38 cellular contexts compared by ENCODE assay signal in genomic region chr4:123469696-123470095, GRCh38.
"Had no signal": no experiment of that assay in that cellular context is flagged by ENCODE, and none has a peak within 500 bp of the region (broad histone marks: within the 10 kb centered on the region; RNA-seq: fewer than 3 reads in every experiment).

No MANE protein-coding gene starts in this region.

- ATAC-seq: activated T-cell treated with anti-CD3 and anti-CD28 coated beads, Interleukin-2, amount 50 U/mL, for 4 hours; activated T-cell treated with anti-CD3 and anti-CD28 coated beads, Interleukin-2, amount 50 U/mL, for 72 hours; body of pancreas had no signal

- H3K4me1 Mint-ChIP-seq: activated naive CD4-positive, alpha-beta T cell treated with anti-CD3 and anti-CD28 coated beads, Interleukin-2, amount 10 ng/mL, durations not matched to agents 7 days and 5 days; activated naive CD4-positive, alpha-beta T cell treated with anti-CD3 and anti-CD28 coated beads, Interleukin-2, amount 50 U/mL, for 24 hours; activated T-helper 17 cell treated with anti-CD3 and anti-CD28 coated beads, Interleukin-2, amount 50 U/mL, for 72 hours; central memory CD8-positive, alpha-beta T cell had no signal

- H3K9me3 ChIP-seq: adrenal gland, ascending aorta, body of pancreas, breast epithelium had no signal

- H3K4me1 ChIP-seq: adrenal gland, ascending aorta, body of pancreas, breast epithelium had no signal

- DNase-seq: activated effector memory CD4-positive, alpha-beta T cell treated with anti-CD3 and anti-CD28 coated beads, Interleukin-2, amount 50 U/mL, for 16 hours; activated effector memory CD4-positive, alpha-beta T cell treated with Interleukin-2 at 50 U/mL for 16 hours; activated gamma-delta T cell; activated gamma-delta T cell treated with Interleukin-2 at 50 U/mL for 16 hours; activated naive CD4-positive, alpha-beta T cell; activated naive CD4-positive, alpha-beta T cell treated with anti-CD3 and anti-CD28 coated beads for 36 hours; activated naive CD4-positive, alpha-beta T cell treated with anti-CD3 and anti-CD28 coated beads, Interleukin-2, amount 10 ng/mL, durations not matched to agents 7 days and 5 days; activated naive CD4-positive, alpha-beta T cell treated with anti-CD3 and anti-CD28 coated beads, Interleukin-2, amount 50 U/mL, for 16 hours; activated naive CD4-positive, alpha-beta T cell treated with Interleukin-2 at 50 U/mL for 16 hours; activated naive CD8-positive, alpha-beta T cell treated with anti-CD3 and anti-CD28 coated beads for 36 hours; activated naive CD8-positive, alpha-beta T cell treated with anti-CD3 and anti-CD28 coated beads, Interleukin-2, amount 10 ng/mL, durations not matched to agents 7 days and 5 days; activated naive CD8-positive, alpha-beta T cell treated with anti-CD3 and anti-CD28 coated beads, Interleukin-2, amount 50 U/mL, for 24 hours; activated T-cell treated with anti-CD3 and anti-CD28 coated beads, Interleukin-2, amount 50 U/mL, for 1 hour; activated T-cell treated with anti-CD3 and anti-CD28 coated beads, Interleukin-2, amount 50 U/mL, for 24 hours; activated T-cell treated with anti-CD3 and anti-CD28 coated beads, Interleukin-2, amount 50 U/mL, for 4 hours; activated T-cell treated with anti-CD3 and anti-CD28 coated beads, Interleukin-2, amount 50 U/mL, for 48 hours; activated T-cell treated with anti-CD3 and anti-CD28 coated beads, Interleukin-2, amount 50 U/mL, for 72 hours; adrenal gland; amniotic stem cell; amygdala; anterior cingulate cortex; aorta; body of pancreas; brain microvascular endothelial cell; caudate nucleus; central memory CD4-positive, alpha-beta T cell; cerebellar nuclear complex had no signal

- H3K4me3 Mint-ChIP-seq: activated naive CD4-positive, alpha-beta T cell treated with anti-CD3 and anti-CD28 coated beads for 36 hours; activated naive CD4-positive, alpha-beta T cell treated with anti-CD3 and anti-CD28 coated beads, Interleukin-2, amount 10 ng/mL, durations not matched to agents 7 days and 5 days; activated naive CD4-positive, alpha-beta T cell treated with anti-CD3 and anti-CD28 coated beads, Interleukin-2, amount 50 U/mL, for 24 hours; activated naive CD8-positive, alpha-beta T cell; activated naive CD8-positive, alpha-beta T cell treated with anti-CD3 and anti-CD28 coated beads for 36 hours; activated naive CD8-positive, alpha-beta T cell treated with anti-CD3 and anti-CD28 coated beads, Interleukin-2, amount 10 ng/mL, durations not matched to agents 7 days and 5 days; activated naive CD8-positive, alpha-beta T cell treated with anti-CD3 and anti-CD28 coated beads, Interleukin-2, amount 50 U/mL, for 24 hours; activated T-cell treated with anti-CD3 and anti-CD28 coated beads, Interleukin-2, amount 50 U/mL, for 24 hours; activated T-cell treated with anti-CD3 and anti-CD28 coated beads, Interleukin-2, amount 50 U/mL, for 4 hours; activated T-cell treated with anti-CD3 and anti-CD28 coated beads, Interleukin-2, amount 50 U/mL, for 72 hours; activated T-helper 1 cell treated with anti-CD3 and anti-CD28 coated beads, Interleukin-12 subunit alpha, Interleukin-12 subunit beta, Interleukin-2, Interleukin-4 antibody, amounts not matched to agents 30 ng/mL and 10 ng/mL and 1 ng/mL, durations not matched to agents 14 hours and 24 hours and 36 hours; activated T-helper 17 cell treated with anti-CD3 and anti-CD28 coated beads, Interleukin-2, amount 50 U/mL, for 72 hours; brain; central memory CD8-positive, alpha-beta T cell had no signal

- H3K27ac Mint-ChIP-seq: activated naive CD4-positive, alpha-beta T cell treated with anti-CD3 and anti-CD28 coated beads for 36 hours; activated naive CD4-positive, alpha-beta T cell treated with anti-CD3 and anti-CD28 coated beads, Interleukin-2, amount 10 ng/mL, durations not matched to agents 7 days and 5 days; activated naive CD4-positive, alpha-beta T cell treated with anti-CD3 and anti-CD28 coated beads, Interleukin-2, amount 50 U/mL, for 24 hours; activated naive CD4-positive, alpha-beta T cell treated with anti-CD3 and anti-CD28 coated beads, Interleukin-2, amount 50 U/mL, for 72 hours; activated naive CD8-positive, alpha-beta T cell; activated naive CD8-positive, alpha-beta T cell treated with anti-CD3 and anti-CD28 coated beads for 36 hours; activated naive CD8-positive, alpha-beta T cell treated with anti-CD3 and anti-CD28 coated beads, Interleukin-2, amount 10 ng/mL, durations not matched to agents 7 days and 5 days; activated naive CD8-positive, alpha-beta T cell treated with anti-CD3 and anti-CD28 coated beads, Interleukin-2, amount 50 U/mL, for 24 hours; activated T-cell treated with anti-CD3 and anti-CD28 coated beads, Interleukin-2, amount 50 U/mL, for 24 hours; activated T-cell treated with anti-CD3 and anti-CD28 coated beads, Interleukin-2, amount 50 U/mL, for 72 hours; activated T-helper 1 cell treated with anti-CD3 and anti-CD28 coated beads, Interleukin-12 subunit alpha, Interleukin-12 subunit beta, Interleukin-2, Interleukin-4 antibody, amounts not matched to agents 30 ng/mL and 10 ng/mL and 1 ng/mL, durations not matched to agents 14 hours and 24 hours and 36 hours; activated T-helper 17 cell treated with anti-CD3 and anti-CD28 coated beads, Interleukin-2, amount 50 U/mL, for 72 hours; activated T-helper 2 cell treated with anti-CD3 and anti-CD28 coated beads, Interferon-gamma antibody, Interleukin-2, Interleukin-4, amounts not matched to agents 10 μg/mL and 5 μg/mL and 100 μg/mL, durations not matched to agents 14 hours and 24 hours and 36 hours; brain had no signal

- H3K36me3 ChIP-seq: adrenal gland, ascending aorta, brain microvascular endothelial cell, breast epithelium, cardiac muscle cell had no signal

- H3K27ac ChIP-seq: adrenal gland, ascending aorta, body of pancreas, brain microvascular endothelial cell, breast epithelium, cardiac muscle cell had no signal

- H3K9me3 Mint-ChIP-seq: activated naive CD4-positive, alpha-beta T cell treated with anti-CD3 and anti-CD28 coated beads for 36 hours; activated naive CD4-positive, alpha-beta T cell treated with anti-CD3 and anti-CD28 coated beads, Interleukin-2, amount 10 ng/mL, durations not matched to agents 7 days and 5 days; activated naive CD4-positive, alpha-beta T cell treated with anti-CD3 and anti-CD28 coated beads, Interleukin-2, amount 50 U/mL, for 24 hours; activated T-cell treated with anti-CD3 and anti-CD28 coated beads, Interleukin-2, amount 50 U/mL, for 24 hours; activated T-cell treated with anti-CD3 and anti-CD28 coated beads, Interleukin-2, amount 50 U/mL, for 4 hours; activated T-cell treated with anti-CD3 and anti-CD28 coated beads, Interleukin-2, amount 50 U/mL, for 72 hours; activated T-helper 1 cell treated with anti-CD3 and anti-CD28 coated beads, Interleukin-12 subunit alpha, Interleukin-12 subunit beta, Interleukin-2, Interleukin-4 antibody, amounts not matched to agents 30 ng/mL and 10 ng/mL and 1 ng/mL, durations not matched to agents 14 hours and 24 hours and 36 hours; activated T-helper 17 cell treated with anti-CD3 and anti-CD28 coated beads, Interleukin-2, amount 50 U/mL, for 72 hours; central memory CD8-positive, alpha-beta T cell had no signal

- H3K36me3 Mint-ChIP-seq: activated naive CD4-positive, alpha-beta T cell treated with anti-CD3 and anti-CD28 coated beads, Interleukin-2, amount 10 ng/mL, durations not matched to agents 7 days and 5 days; activated naive CD4-positive, alpha-beta T cell treated with anti-CD3 and anti-CD28 coated beads, Interleukin-2, amount 50 U/mL, for 24 hours; activated naive CD4-positive, alpha-beta T cell treated with anti-CD3 and anti-CD28 coated beads, Interleukin-2, amount 50 U/mL, for 72 hours; activated naive CD8-positive, alpha-beta T cell; activated naive CD8-positive, alpha-beta T cell treated with anti-CD3 and anti-CD28 coated beads for 36 hours; brain had no signal

- H3K27me3 Mint-ChIP-seq: activated naive CD4-positive, alpha-beta T cell treated with anti-CD3 and anti-CD28 coated beads, Interleukin-2, amount 50 U/mL, for 24 hours; activated naive CD8-positive, alpha-beta T cell; activated naive CD8-positive, alpha-beta T cell treated with anti-CD3 and anti-CD28 coated beads for 36 hours; activated naive CD8-positive, alpha-beta T cell treated with anti-CD3 and anti-CD28 coated beads, Interleukin-2, amount 10 ng/mL, durations not matched to agents 7 days and 5 days; activated T-cell treated with anti-CD3 and anti-CD28 coated beads, Interleukin-2, amount 50 U/mL, for 24 hours; brain had no signal

- H3K4me3 ChIP-seq: adrenal gland, ascending aorta, body of pancreas, breast epithelium, cardiac muscle cell had no signal

- H3K27me3 ChIP-seq: adrenal gland, ascending aorta, body of pancreas, brain microvascular endothelial cell, breast epithelium, cardiac muscle cell had no signal
